In genomic region chr12:234891-235415, GRCh38 we compare ENCODE assay signal across 27 cellular contexts. TPM values are rescaled to one million over a fixed set of nuclear protein-coding genes. Genes with fewer than 3 reads are reported as not detected.
DNase-seq lines count a peak whose midpoint lies in the region; ATAC-seq and TF ChIP-seq lines count a peak whose summit lies in the region.
"Had no signal": no experiment of that assay in that cellular context is flagged by ENCODE, and none has a peak within 500 bp of the region (broad histone marks: within the 10 kb centered on the region; RNA-seq: fewer than 3 reads in every experiment).

No MANE protein-coding gene starts in this region.

- H2AFZ ChIP-seq in neuronal stem cell (ENCODE audit: low read length): no peak overlapping the region

- H3K18ac ChIP-seq in neuronal stem cell (ENCODE audit: low read length): no peak overlapping the region

- H3K27me3 ChIP-seq in endodermal cell (ENCODE audit: control insufficient read depth, insufficient read depth, low read length, poor library complexity, severe bottlenecking): no peaks in the 10 kb centered on the region
- H3K27me3 ChIP-seq in neuronal stem cell (ENCODE audit: control insufficient read depth in 3 of 3, insufficient read depth in 3 of 3, low read depth in 1 of 3, low read length in 3 of 3): peaks cover 0 to 38% (median 0%) of the 10 kb centered on the region in 3 experiments
- H3K27me3 ChIP-seq: BLaER1 treated with 17β-estradiol and CSF1 and Interleukin-3, amounts not matched to agents 10 nM and 100 nM had no signal

- H3K9me3 ChIP-seq in endodermal cell (ENCODE audit: control insufficient read depth, low read length) (peaks cover 21% of the 10 kb centered on the region), neuronal stem cell (replicated peaks in 1 of 2; ENCODE audit: control insufficient read depth in 2 of 2, insufficient read depth in 1 of 2, low read depth in 1 of 2, low read length in 2 of 2) (peaks cover 0 to 11% of the 10 kb centered on the region in 2 donors)

- peak; percentile 19 for DNase-seq in NCI-H82 (lab: John Stamatoyannopoulos, UW)
- no peak for DNase-seq in NCI-H82 treated with DMSO at 0.1 percent for 48 hours (lab: John Stamatoyannopoulos, UW; ENCODE audit: unreplicated experiment)
- peak; percentile 42 for DNase-seq in endodermal cell
- no peak for DNase-seq in neuronal stem cell (ENCODE audit: low spot score)
- DNase-seq in ureter (ENCODE audit: low spot score): peak; percentile 30
- no peak for DNase-seq in NCI-H146 treated with DMSO at 0.1 percent for 48 hours (lab: John Stamatoyannopoulos, UW; ENCODE audit: unreplicated experiment)
- DNase-seq: Calu3; CD8-positive, alpha-beta T cell; DMS153; H7; HFFc6; MG63; NCI-H1417; NCI-H187 treated with DMSO at 0.1 percent for 48 hours; NCI-H2107; NCI-H446 treated with DMSO at 0.1 percent for 48 hours; NCI-H69; SIG-M5 had no signal

- no peak overlapping the region for H3K4me2 ChIP-seq in neuronal stem cell (ENCODE audit: insufficient read depth, low read length, poor library complexity, severe bottlenecking)

- H3K27ac ChIP-seq in endodermal cell (ENCODE audit: low read depth, low read length) (no peak overlapping the region), neuronal stem cell (replicated peaks; ENCODE audit: low read length) (no peak overlapping the region)
- H3K27ac ChIP-seq: 22Rv1; BLaER1 treated with 17β-estradiol and CSF1 and Interleukin-3, amounts not matched to agents 10 nM and 100 nM had no signal

- no peak overlapping the region for H2BK15ac ChIP-seq in neuronal stem cell (ENCODE audit: low read length)

- H3K9ac ChIP-seq in endodermal cell (ENCODE audit: extremely low read depth, low read length, poor library complexity, severe bottlenecking) (no peak overlapping the region), neuronal stem cell (ENCODE audit: low read depth, low read length, poor library complexity) (no peak overlapping the region)
- H3K9ac ChIP-seq: BLaER1 treated with 17β-estradiol and CSF1 and Interleukin-3, amounts not matched to agents 10 nM and 100 nM had no signal

- no peak overlapping the region for H3K14ac ChIP-seq in neuronal stem cell (ENCODE audit: low read length)

- H2BK120ac ChIP-seq in neuronal stem cell (ENCODE audit: low read depth, low read length): no peak overlapping the region

- H3K23ac ChIP-seq in neuronal stem cell (ENCODE audit: low read depth, low read length, poor library complexity): peak overlapping the region; percentile 13

- H3K4me3 ChIP-seq in endodermal cell (ENCODE audit: low read length) (no peak overlapping the region), neuronal stem cell (ENCODE audit: low read length in 2 of 2) (peak overlapping the region in 1 of 2 donors; percentile 57)
- H3K4me3 ChIP-seq: BLaER1 treated with 17β-estradiol and CSF1 and Interleukin-3, amounts not matched to agents 10 nM and 100 nM; K562; MG63 had no signal

- no peak overlapping the region for H2BK5ac ChIP-seq in neuronal stem cell (ENCODE audit: low read length)

- no peaks in the 10 kb centered on the region for H3K79me1 ChIP-seq in neuronal stem cell (ENCODE audit: low read depth, low read length)

- no peak overlapping the region for H3K27ac Mint-ChIP-seq in endodermal cell
- H3K27ac Mint-ChIP-seq: CD8-positive, alpha-beta T cell; HFFc6 had no signal

- WGBS in endodermal cell (ENCODE audit: insufficient coverage in 1 of 2, insufficient read length in 1 of 2), 2 experiments: 90 to 94% methylated on average over 7 to 10 of the region's 10 CpGs
- WGBS in neuronal stem cell (ENCODE audit: extremely low coverage in 2 of 2, insufficient read length in 2 of 2, insufficient replicate concordance in 1 of 2), 2 donors: no CpG with 5 or more reads among the region's 10 CpGs

- H3K27me3 Mint-ChIP-seq in endodermal cell (ENCODE audit: insufficient read depth): peaks cover 13% of the 10 kb centered on the region

- no peak for TF ChIP-seq CTCF in endodermal cell (conservative IDR thresholded peaks at IDR 0.05)

- peaks cover 59% of the 10 kb centered on the region for H3K9me3 Mint-ChIP-seq in endodermal cell

- H3K4ac ChIP-seq in neuronal stem cell (ENCODE audit: low read length): no peak overlapping the region

- no peaks in the 10 kb centered on the region for H3K4me1 ChIP-seq in endodermal cell (ENCODE audit: control insufficient read depth, insufficient read depth, low read length)
- H3K4me1 ChIP-seq in neuronal stem cell (ENCODE audit: control insufficient read depth in 2 of 2, insufficient read depth in 1 of 2, low read depth in 1 of 2, low read length in 2 of 2): peaks cover 0 to 12% of the 10 kb centered on the region in 2 donors

- no peak overlapping the region for H2AK5ac ChIP-seq in neuronal stem cell (ENCODE audit: low read depth, low read length)

- H3K36me3 Mint-ChIP-seq in endodermal cell (ENCODE audit: low read depth): peaks cover 7% of the 10 kb centered on the region

- H2BK12ac ChIP-seq in neuronal stem cell (ENCODE audit: low read length): no peak overlapping the region

- no peak for ATAC-seq in HG02763 (IDR thresholded peaks at IDR 0.05; ENCODE audit: unreplicated experiment)
- no peak for ATAC-seq in GM18873 (IDR thresholded peaks at IDR 0.05; ENCODE audit: low FRiP score, unreplicated experiment)
- ATAC-seq: CD8-positive, alpha-beta T cell; HepG2; K562; Panc1 had no signal

- H4K8ac ChIP-seq in neuronal stem cell (ENCODE audit: low read depth, low read length): no peak overlapping the region

- no peak overlapping the region for H4K91ac ChIP-seq in neuronal stem cell (ENCODE audit: low read depth, low read length, poor library complexity)

- H3K4me1 Mint-ChIP-seq in endodermal cell: peaks cover 2% of the 10 kb centered on the region

- H3K4me3 Mint-ChIP-seq in endodermal cell: no peak overlapping the region
- H3K4me3 Mint-ChIP-seq: CD8-positive, alpha-beta T cell; HFFc6 had no signal

- H3K36me3 ChIP-seq in endodermal cell (ENCODE audit: control insufficient read depth, insufficient read depth, low read length) (no peaks in the 10 kb centered on the region), neuronal stem cell (replicated peaks in 1 of 2; ENCODE audit: control insufficient read depth in 2 of 2, insufficient read depth in 2 of 2, low read length in 2 of 2) (no peaks in the 10 kb centered on the region)
- H3K36me3 ChIP-seq: BLaER1 treated with 17β-estradiol and CSF1 and Interleukin-3, amounts not matched to agents 10 nM and 100 nM; MG63 had no signal

RNA-seq across cellular contexts. Expression of gene SLC6A12, which starts 21.0 kb away (rescaled TPM):
- total RNA-seq in endodermal cell (1 to 10 TPM in 1 of 2 donors, under 1 TPM in 1; 0.58 to 1.3 TPM), ureter (1.2 TPM)
- polyA plus RNA-seq in endodermal cell (2013, experiment 1 of 2): 0.43 TPM
- not detected for polyA plus RNA-seq in endodermal cell (2013, experiment 2 of 2)
- 0.18 TPM for polyA plus RNA-seq in neuronal stem cell (2013, experiment 1 of 2)
- 0.22 TPM for polyA plus RNA-seq in neuronal stem cell (2013, experiment 2 of 2)
- total RNA-seq: CD8-positive, alpha-beta T cell; G401; HFFc6; K562; LHCN-M2 had no signal
- polyA plus RNA-seq: K562 had no signal

RNA-seq across cellular contexts. Expression of gene SLC6A13, which starts 27.7 kb away (rescaled TPM):
- total RNA-seq in endodermal cell (1 to 10 TPM; 1.1 to 2.4 TPM), ureter (not detected)
- polyA plus RNA-seq in endodermal cell (2013, experiment 1 of 2): not detected
- not detected for polyA plus RNA-seq in endodermal cell (2013, experiment 2 of 2)
- polyA plus RNA-seq in neuronal stem cell (2013, experiment 1 of 2): 0.08 TPM
- 0.07 TPM for polyA plus RNA-seq in neuronal stem cell (2013, experiment 2 of 2)
- total RNA-seq: CD8-positive, alpha-beta T cell; G401; H7; HFFc6 had no signal

Comparison
In these comparisons a context has a peak if more than half of its experiments do, and no peak if none do; other contexts are left out.
1. DNase-seq: peak in NCI-H82 (single experiment), endodermal cell (single experiment) and ureter (single experiment); none in NCI-H82 treated with DMSO at 0.1 percent for 48 hours (single experiment), neuronal stem cell (single experiment) and NCI-H146 treated with DMSO at 0.1 percent for 48 hours (single experiment).